ENCODE assay signal across 24 cellular contexts in the genomic region with DNA sequence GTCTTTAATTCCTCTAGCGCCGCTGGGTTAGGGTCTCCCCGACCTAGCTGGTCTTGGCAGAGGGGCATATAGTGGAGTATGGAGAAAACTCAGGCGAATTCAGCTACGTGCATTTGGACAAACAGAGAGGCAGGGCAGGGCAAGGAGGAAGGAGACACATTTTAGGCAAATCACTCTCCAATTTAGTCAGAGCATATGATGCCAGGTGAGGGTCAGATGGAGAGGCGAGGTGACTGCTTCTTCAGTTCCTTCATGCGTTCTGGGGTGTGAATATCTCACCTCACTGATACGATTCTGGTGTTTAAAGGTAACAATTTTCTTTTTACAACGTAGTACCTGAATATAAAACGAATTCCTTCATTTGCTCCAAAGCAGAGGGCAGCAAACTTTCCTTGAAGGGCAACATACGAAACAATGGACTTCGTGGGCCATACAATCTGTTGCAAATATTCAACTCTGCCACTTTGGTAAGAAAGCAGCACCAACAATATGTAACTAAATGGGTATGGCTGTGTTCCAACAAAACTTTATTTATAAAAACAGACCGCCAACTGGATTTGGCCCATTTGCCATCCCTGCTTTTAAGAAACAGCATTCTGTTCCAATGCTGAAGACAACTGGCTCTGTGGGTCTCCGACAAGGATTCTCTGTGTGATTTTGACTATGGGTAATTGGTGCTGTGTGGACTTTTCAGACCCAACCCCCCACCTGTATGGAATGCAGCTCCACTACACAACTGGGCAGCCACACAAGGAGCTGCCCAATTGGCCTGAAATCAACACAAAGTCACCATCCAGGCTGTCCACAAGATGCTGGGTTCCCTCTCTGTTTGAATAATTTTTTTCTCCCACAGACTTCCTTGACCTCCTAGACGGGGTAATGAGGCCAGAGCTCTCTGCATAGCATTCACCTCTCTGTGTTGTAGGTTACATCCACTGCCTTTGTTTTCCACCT. TPM values are rescaled to one million over a fixed set of nuclear protein-coding genes. Genes with fewer than 3 reads are reported as not detected.
A peak's percentile ranks its signal among the peaks of the same experiment; 100 is the strongest.
DNase-seq lines count a peak whose midpoint lies in the region; ATAC-seq and TF ChIP-seq lines count a peak whose summit lies in the region.
"Had no signal": no experiment of that assay in that cellular context is flagged by ENCODE, and none has a peak within 500 bp of the region (broad histone marks: within the 10 kb centered on the region; RNA-seq: fewer than 3 reads in every experiment).

No MANE protein-coding gene starts in this region.

- intact Hi-C loops in CD4-positive, alpha-beta memory T cell (cut with micrococcal nuclease): no loop called here

- no peaks in the 10 kb centered on the region for H3K9me3 Mint-ChIP-seq in CD4-positive, alpha-beta memory T cell
- no peaks in the 10 kb centered on the region for H3K9me3 Mint-ChIP-seq in memory B cell
- H3K9me3 Mint-ChIP-seq: activated CD8-positive, alpha-beta T cell treated with anti-CD3 and anti-CD28 coated beads for 36 hours; activated naive CD8-positive, alpha-beta T cell treated with anti-CD3 and anti-CD28 coated beads for 36 hours; CD8-positive, alpha-beta T cell had no signal

- peak overlapping the region in 3 of 8 donors; percentile 26 to 62 (median 44) for H3K4me3 Mint-ChIP-seq in CD4-positive, alpha-beta memory T cell
- H3K4me3 Mint-ChIP-seq in memory B cell: peak overlapping the region; percentile 75
- H3K4me3 Mint-ChIP-seq: activated CD8-positive, alpha-beta T cell treated with anti-CD3 and anti-CD28 coated beads for 36 hours; activated naive CD8-positive, alpha-beta T cell treated with anti-CD3 and anti-CD28 coated beads for 36 hours; CD8-positive, alpha-beta T cell had no signal

- H3K36me3 Mint-ChIP-seq in CD4-positive, alpha-beta memory T cell: peaks cover 0 to 10% of the 10 kb centered on the region in 2 donors
- peaks cover 3% of the 10 kb centered on the region for H3K36me3 Mint-ChIP-seq in memory B cell

- peaks cover 99% of the 10 kb centered on the region for H3K79me2 ChIP-seq in OCI-LY3 (ENCODE audit: low read length)

- no peaks in the 10 kb centered on the region for H3K27me3 Mint-ChIP-seq in CD4-positive, alpha-beta memory T cell
- no peaks in the 10 kb centered on the region for H3K27me3 Mint-ChIP-seq in memory B cell
- H3K27me3 Mint-ChIP-seq: activated CD8-positive, alpha-beta T cell treated with anti-CD3 and anti-CD28 coated beads for 36 hours; activated naive CD8-positive, alpha-beta T cell treated with anti-CD3 and anti-CD28 coated beads for 36 hours had no signal

- no peak overlapping the region for H3K4me3 ChIP-seq in CD4-positive, alpha-beta memory T cell (ENCODE audit: low read length in 2 of 2)
- H3K4me3 ChIP-seq in OCI-LY3 (ENCODE audit: low read length): peak overlapping the region; percentile 66
- H3K4me3 ChIP-seq: body of pancreas, colonic mucosa, upper lobe of left lung had no signal

- H3K9me3 ChIP-seq in CD4-positive, alpha-beta memory T cell (ENCODE audit: control insufficient read depth in 1 of 2, low read length in 2 of 2): no peaks in the 10 kb centered on the region
- no peaks in the 10 kb centered on the region for H3K9me3 ChIP-seq in OCI-LY3 (ENCODE audit: insufficient read depth, low read length)
- H3K9me3 ChIP-seq: body of pancreas, colonic mucosa, upper lobe of left lung had no signal

- no peak for DNase-seq in CD4-positive, alpha-beta memory T cell
- DNase-seq in memory B cell (ENCODE audit: low spot score in 2 of 2) (no peak), NCI-H226 (no peak), iPS-NIHi11 (ENCODE audit: low spot score) (no peak)
- no peak for DNase-seq in activated CD4-positive, CD25-positive, alpha-beta regulatory T cell (lab: John Stamatoyannopoulos, UW)
- no peak for DNase-seq in stimulated activated CD4-positive, alpha-beta T cell treated with anti-CD3 and anti-CD28 coated beads, Interleukin-1b, Interleukin-23, amount 100 ng/mL, for 48 hours
- DNase-seq: ACHN; activated CD8-positive, alpha-beta T cell treated with anti-CD3 and anti-CD28 coated beads for 36 hours; activated naive CD8-positive, alpha-beta T cell treated with anti-CD3 and anti-CD28 coated beads for 36 hours; body of pancreas; CD8-positive, alpha-beta T cell; colonic mucosa; hypothalamus; kidney glomerular epithelial cell; mesendoderm; NCI-H2029 treated with DMSO at 0.1 percent for 48 hours; NCI-H510A treated with DMSO at 0.1 percent for 48 hours; SHP77 treated with DMSO at 0.1 percent for 48 hours; stimulated activated CD4-positive, alpha-beta T cell treated with anti-CD3 and anti-CD28 coated beads, Interleukin-12 subunit alpha, Interleukin-12 subunit beta, amount 100 ng/mL, for 4 hours; stimulated activated naive CD4-positive, alpha-beta T cell; upper lobe of left lung had no signal

- H2AFZ ChIP-seq in OCI-LY3 (ENCODE audit: low read depth, low read length): no peak overlapping the region

- CTCF ChIA-PET in CD4-positive, alpha-beta memory T cell (lab: Charles Lee; ENCODE audit: partially characterized antibody): interaction anchor here (1.0 kb wide), 1 partner anchor 54 kb away, joined by 3 read pairs; a partner anchor contains a TSS

- no peaks in the 10 kb centered on the region for H3K36me3 ChIP-seq in CD4-positive, alpha-beta memory T cell (ENCODE audit: insufficient read depth, low read length)
- H3K36me3 ChIP-seq in OCI-LY3 (replicated peaks; ENCODE audit: low read depth, low read length): peaks cover 12% of the 10 kb centered on the region
- H3K36me3 ChIP-seq: colonic mucosa, upper lobe of left lung had no signal

- peaks cover 28% of the 10 kb centered on the region for H4K20me1 ChIP-seq in OCI-LY3 (ENCODE audit: insufficient read depth, low read length)

- H3K4me1 ChIP-seq in CD4-positive, alpha-beta memory T cell (ENCODE audit: insufficient read depth, low read length): peaks cover 46% of the 10 kb centered on the region
- peaks cover 53% of the 10 kb centered on the region for H3K4me1 ChIP-seq in OCI-LY3 (ENCODE audit: low read length)
- H3K4me1 ChIP-seq: colonic mucosa had no signal

- H3K9ac ChIP-seq in OCI-LY3 (ENCODE audit: low read length): peak overlapping the region; percentile 69

- POLR2A ChIA-PET in CD4-positive, alpha-beta memory T cell (lab: Charles Lee; ENCODE audit: partially characterized antibody): no interaction called here

- H3K27me3 ChIP-seq in CD4-positive, alpha-beta memory T cell (ENCODE audit: insufficient read depth, low read length): no peaks in the 10 kb centered on the region
- H3K27me3 ChIP-seq in OCI-LY3 (ENCODE audit: low read depth, low read length): no peaks in the 10 kb centered on the region
- H3K27me3 ChIP-seq: body of pancreas, colonic mucosa, upper lobe of left lung had no signal

- H3K27ac Mint-ChIP-seq in CD4-positive, alpha-beta memory T cell: peak overlapping the region; percentile 45 to 87 (median 80)
- H3K27ac Mint-ChIP-seq in memory B cell: peak overlapping the region; percentile 93
- H3K27ac Mint-ChIP-seq: activated CD8-positive, alpha-beta T cell treated with anti-CD3 and anti-CD28 coated beads for 36 hours; activated naive CD8-positive, alpha-beta T cell treated with anti-CD3 and anti-CD28 coated beads for 36 hours; CD8-positive, alpha-beta T cell had no signal

- no peak overlapping the region for H3K27ac ChIP-seq in CD4-positive, alpha-beta memory T cell (ENCODE audit: low read depth, low read length)
- H3K27ac ChIP-seq in OCI-LY3 (ENCODE audit: low read length): peak overlapping the region; percentile 95
- H3K27ac ChIP-seq: body of pancreas, colonic mucosa, HL-60, upper lobe of left lung had no signal

- no peak for TF ChIP-seq CTCF in OCI-LY3 (IDR thresholded peaks at IDR 0.05; ENCODE audit: low read depth, low read length)

- peak overlapping the region; percentile 90 for H3K4me2 ChIP-seq in OCI-LY3 (ENCODE audit: low read length)

- ATAC-seq in GM19324 (IDR thresholded peaks at IDR 0.05; ENCODE audit: low FRiP score, unreplicated experiment) (peak; percentile 54), memory B cell (ENCODE audit: low read depth) (peak; percentile 97)
- ATAC-seq: activated CD8-positive, alpha-beta T cell treated with anti-CD3 and anti-CD28 coated beads for 36 hours; body of pancreas; CD8-positive, alpha-beta T cell had no signal

- peaks cover 51 to 95% (median 79%) of the 10 kb centered on the region in 4 donors for H3K4me1 Mint-ChIP-seq in CD4-positive, alpha-beta memory T cell
- H3K4me1 Mint-ChIP-seq in memory B cell: peaks cover 55% of the 10 kb centered on the region

RNA-seq across cellular contexts. Expression of a gene that starts 53.8 kb away (rescaled TPM):
- total RNA-seq in CD4-positive, alpha-beta memory T cell: 100 to 1,000 TPM; 129 to 149 TPM
- polyA plus RNA-seq in CD4-positive, alpha-beta memory T cell: 10 to 100 TPM in 1 of 2 donors, 1 to 10 TPM in 1; 1.5 to 23.0 TPM
